Comparison of ENCODE assay signal across 13 cellular contexts in genomic region chr12:51372021-51372420, GRCh38. TPM values are rescaled to one million over a fixed set of nuclear protein-coding genes. Genes with fewer than 3 reads are reported as not detected.
DNase-seq lines count a peak whose midpoint lies in the region; ATAC-seq and TF ChIP-seq lines count a peak whose summit lies in the region.
"Had no signal": no experiment of that assay in that cellular context is flagged by ENCODE, and none has a peak within 500 bp of the region (broad histone marks: within the 10 kb centered on the region; RNA-seq: fewer than 3 reads in every experiment).

No MANE protein-coding gene starts in this region.

- peak; percentile 51 for TF ChIP-seq CTCF in DOHH2 (IDR thresholded peaks at IDR 0.05; ENCODE audit: low read depth, low read length, poor library complexity, severe bottlenecking)
- TF ChIP-seq CTCF in SU-DHL-6 (IDR thresholded peaks at IDR 0.05; ENCODE audit: insufficient read depth, low read length, poor library complexity, severe bottlenecking), result peak; percentile 26
- no peak for TF ChIP-seq CTCF in gastrocnemius medialis (IDR thresholded peaks at IDR 0.05 in 4 of 5, conservative IDR thresholded peaks at IDR 0.05 in 1 of 5)

- H3K36me3 ChIP-seq in DOHH2 (ENCODE audit: control insufficient read depth, low read length), result no peaks in the 10 kb centered on the region
- H3K36me3 ChIP-seq in SU-DHL-6 (ENCODE audit: low read length), result no peaks in the 10 kb centered on the region
- H3K36me3 ChIP-seq in iPS-20b (ENCODE audit: insufficient read depth, low read depth, low read length), result peaks cover 16% of the 10 kb centered on the region
- no peaks in the 10 kb centered on the region for H3K36me3 ChIP-seq in gastrocnemius medialis

- H3K4me2 ChIP-seq in DOHH2 (ENCODE audit: low read length), result no peak overlapping the region
- H3K4me2 ChIP-seq in SU-DHL-6 (ENCODE audit: low read depth, low read length, poor library complexity, severe bottlenecking), result no peak overlapping the region

- no peaks in the 10 kb centered on the region for H3K9me2 ChIP-seq in DOHH2 (replicated peaks; ENCODE audit: control insufficient read depth, low read length)
- H3K9me2 ChIP-seq in SU-DHL-6 (replicated peaks; ENCODE audit: insufficient read depth, low read length), result no peaks in the 10 kb centered on the region

- no peak overlapping the region for H2AFZ ChIP-seq in SU-DHL-6 (ENCODE audit: low read depth, low read length, severe bottlenecking)

- ATAC-seq in gastrocnemius medialis (peak; percentile 5 to 19), GM19455 (IDR thresholded peaks at IDR 0.05; ENCODE audit: unreplicated experiment) (no peak), GM19397 (IDR thresholded peaks at IDR 0.05; ENCODE audit: unreplicated experiment) (no peak)
- ATAC-seq: stimulated activated memory B cell treated with anti-CD40 and anti-IgM and Interleukin-4, amounts not matched to agents 10 μg/mL and 1 μg/mL and 100 μg/mL, for 72 hours had no signal

- intact Hi-C loops in gastrocnemius medialis (cut with DNase I; ENCODE audit: low total_unique reads), result no loop called here

- in situ Hi-C loops in gastrocnemius medialis (cut with MboI; ENCODE audit: low sequenced_read_pairs in 4 of 4), result no loop called here

- H3K9me3 ChIP-seq in DOHH2 (ENCODE audit: control insufficient read depth, insufficient read depth, low read length) (no peaks in the 10 kb centered on the region), SU-DHL-6 (ENCODE audit: insufficient read depth, low read length) (no peaks in the 10 kb centered on the region), iPS-20b (ENCODE audit: insufficient read depth, low read depth, low read length) (no peaks in the 10 kb centered on the region), gastrocnemius medialis (no peaks in the 10 kb centered on the region)

- H3K27me3 ChIP-seq in DOHH2 (ENCODE audit: control insufficient read depth, low read length), result peaks cover 81% of the 10 kb centered on the region
- no peaks in the 10 kb centered on the region for H3K27me3 ChIP-seq in SU-DHL-6 (ENCODE audit: low read length)
- no peaks in the 10 kb centered on the region for H3K27me3 ChIP-seq in iPS-20b (ENCODE audit: insufficient read depth, low read length)
- no peaks in the 10 kb centered on the region for H3K27me3 ChIP-seq in gastrocnemius medialis

- H3K27ac ChIP-seq in DOHH2 (ENCODE audit: low read depth, low read length), result no peak overlapping the region
- no peak overlapping the region for H3K27ac ChIP-seq in SU-DHL-6 (ENCODE audit: low read depth, low read length)
- no peak overlapping the region for H3K27ac ChIP-seq in iPS-20b (ENCODE audit: low read length)
- H3K27ac ChIP-seq in gastrocnemius medialis, result peak overlapping the region; percentile 76 to 86 (median 84)
- H3K27ac ChIP-seq: BLaER1 treated with 17β-estradiol and CSF1 and Interleukin-3, amounts not matched to agents 10 nM and 100 nM had no signal

- no peak overlapping the region for H3K4me3 ChIP-seq in DOHH2 (ENCODE audit: low read length)
- no peak overlapping the region for H3K4me3 ChIP-seq in SU-DHL-6 (ENCODE audit: insufficient read depth, low read length, poor library complexity, severe bottlenecking)
- H3K4me3 ChIP-seq in iPS-20b (ENCODE audit: low read length), result no peak overlapping the region
- no peak overlapping the region for H3K4me3 ChIP-seq in gastrocnemius medialis
- H3K4me3 ChIP-seq: BLaER1 treated with 17β-estradiol and CSF1 and Interleukin-3, amounts not matched to agents 10 nM and 100 nM had no signal

- H3F3A ChIP-seq in DOHH2 (ENCODE audit: control insufficient read depth, insufficient read depth) (no peaks in the 10 kb centered on the region), SU-DHL-6 (ENCODE audit: insufficient read depth) (no peaks in the 10 kb centered on the region)

- DNase-seq in gastrocnemius medialis (no peak), amniotic stem cell (lab: John Stamatoyannopoulos, UW) (no peak)
- no peak for DNase-seq in NK-92 treated with Interleukin-12 subunit alpha and Interleukin-12 subunit beta, amount 100 ng/mL, for 24 hours (lab: John Stamatoyannopoulos, UW)
- DNase-seq: activated CD4-positive, alpha-beta T cell treated with anti-CD3 and anti-CD28 coated beads, Interleukin-2, amount 50 U/mL, for 4 hours; stimulated activated CD4-positive, alpha-beta T cell treated with anti-CD3 and anti-CD28 coated beads, Interleukin-12 subunit alpha, Interleukin-12 subunit beta, amount 100 ng/mL, for 4 hours had no signal

- H3K79me2 ChIP-seq in DOHH2 (ENCODE audit: control insufficient read depth, low read length), result no peaks in the 10 kb centered on the region
- no peaks in the 10 kb centered on the region for H3K79me2 ChIP-seq in SU-DHL-6 (ENCODE audit: insufficient read depth, low read length)

- H4K20me1 ChIP-seq in DOHH2 (ENCODE audit: control insufficient read depth, insufficient read depth, low read depth, low read length) (peaks cover 11% of the 10 kb centered on the region), SU-DHL-6 (ENCODE audit: low read depth, low read length) (no peaks in the 10 kb centered on the region)

- peaks cover 21% of the 10 kb centered on the region for H3K4me1 ChIP-seq in DOHH2 (ENCODE audit: control insufficient read depth, low read length)
- peaks cover 5% of the 10 kb centered on the region; the same call in 1 of the 2 replicates for H3K4me1 ChIP-seq in iPS-20b (ENCODE audit: insufficient read depth, low read length)
- peaks cover 8 to 9% of the 10 kb centered on the region in 2 donors for H3K4me1 ChIP-seq in gastrocnemius medialis

- no peak for TF ChIP-seq POLR2A in gastrocnemius medialis (IDR thresholded peaks at IDR 0.05)

- H3K9ac ChIP-seq in SU-DHL-6 (ENCODE audit: low read length) (no peak overlapping the region), iPS-20b (ENCODE audit: low read depth, low read length) (peak overlapping the region; percentile 43)
- H3K9ac ChIP-seq: BLaER1 treated with 17β-estradiol and CSF1 and Interleukin-3, amounts not matched to agents 10 nM and 100 nM had no signal

RNA-seq across cellular contexts. Expression of gene GALNT6, which starts 19.2 kb away (rescaled TPM):
- under 1 TPM; 0.24 to 0.51 (median 0.37) TPM for total RNA-seq in gastrocnemius medialis

RNA-seq across cellular contexts. Expression of gene CELA1, which starts 25.5 kb away (rescaled TPM):
- total RNA-seq in gastrocnemius medialis, result not detected
- total RNA-seq: SK-MEL-5 had no signal

RNA-seq across cellular contexts. Expression of gene BIN2, which starts 48.0 kb away (rescaled TPM):
- total RNA-seq in gastrocnemius medialis, result 1 to 10 TPM in 3 of 4 donors, under 1 TPM in 1; 0.87 to 1.3 (median 1.2) TPM
- total RNA-seq: SK-MEL-5 had no signal

RNA-seq across cellular contexts. Expression of gene SLC4A8, which starts 52.6 kb away (rescaled TPM):
- total RNA-seq in gastrocnemius medialis, result under 1 TPM in 1 of 4 donors, not detected in 3; 0.05 TPM

Comparison
In these comparisons a context has a peak if more than half of its experiments do, and no peak if none do; other contexts are left out.
1. H3K27ac ChIP-seq: peak in gastrocnemius medialis (4 of 4); none in DOHH2 (single experiment), SU-DHL-6 (single experiment) and iPS-20b (single experiment).
2. CTCF ChIP-seq: peak in DOHH2 (single experiment) and SU-DHL-6 (single experiment); none in gastrocnemius medialis (0 of 5).
3. ATAC-seq: peak in gastrocnemius medialis (2 of 2); none in GM19455 (single experiment) and GM19397 (single experiment).